Comparison of ENCODE assay signal across 14 cellular contexts in genomic region chr17:67137860-67138259, GRCh38.
"Had no signal": no experiment of that assay in that cellular context is flagged by ENCODE, and none has a peak within 500 bp of the region (broad histone marks: within the 10 kb centered on the region; RNA-seq: fewer than 3 reads in every experiment).

No MANE protein-coding gene starts in this region.

- H3K27ac ChIP-seq: coronary artery, gastroesophageal sphincter, left ventricle myocardium inferior, neural progenitor cell, ovary, SJSA1, thoracic aorta, WERI-Rb-1 had no signal

- H3K27me3 ChIP-seq: gastroesophageal sphincter, neural progenitor cell, ovary, SJSA1 had no signal

- H3K4me1 ChIP-seq: gastroesophageal sphincter, left ventricle myocardium inferior, neural progenitor cell had no signal

- H3K4me1 Mint-ChIP-seq: neural progenitor cell had no signal

- H3K36me3 ChIP-seq: ovary had no signal

- H3K4me3 Mint-ChIP-seq: activated CD4-positive, alpha-beta T cell treated with anti-CD3 and anti-CD28 coated beads for 36 hours; neural progenitor cell had no signal

- H3K9me3 Mint-ChIP-seq: neural progenitor cell had no signal

- H3K27me3 Mint-ChIP-seq: activated CD4-positive, alpha-beta T cell treated with anti-CD3 and anti-CD28 coated beads for 36 hours had no signal

- H3K4me3 ChIP-seq: coronary artery, gastroesophageal sphincter, left ventricle myocardium inferior, neural progenitor cell, ovary, SJSA1, thoracic aorta had no signal

- ATAC-seq: activated CD4-positive, alpha-beta T cell treated with anti-CD3 and anti-CD28 coated beads for 36 hours; gastroesophageal sphincter; stimulated activated naive CD8-positive, alpha-beta T cell treated with anti-CD3 and anti-CD28 coated beads, Interleukin-15, Interleukin-2, amounts not matched to agents 100 U/mL and 50 U/mL, for 24 hours had no signal

- DNase-seq: activated CD4-positive, alpha-beta T cell treated with anti-CD3 and anti-CD28 coated beads for 36 hours; effector memory CD4-positive, alpha-beta T cell; kidney; left ventricle myocardium inferior; mesenchymal stem cell; ovary; stimulated activated CD4-positive, alpha-beta T cell treated with anti-CD3 and anti-CD28 coated beads, Interleukin-2, amount 100 ng/mL, for 48 hours; stimulated activated naive CD8-positive, alpha-beta T cell treated with anti-CD3 and anti-CD28 coated beads, Interleukin-15, Interleukin-2, amounts not matched to agents 100 U/mL and 50 U/mL, for 24 hours; WERI-Rb-1 had no signal

- H3K27ac Mint-ChIP-seq: neural progenitor cell had no signal

- H3K9me3 ChIP-seq: SJSA1, thoracic aorta had no signal
